Comparison of ENCODE assay signal across 9 cellular contexts in genomic region chr11:12079726-12080556, GRCh38. TPM values are rescaled to one million over a fixed set of nuclear protein-coding genes. Genes with fewer than 3 reads are reported as not detected.
DNase-seq lines count a peak whose midpoint lies in the region; ATAC-seq and TF ChIP-seq lines count a peak whose summit lies in the region.
"Had no signal": no experiment of that assay in that cellular context is flagged by ENCODE, and none has a peak within 500 bp of the region (broad histone marks: within the 10 kb centered on the region; RNA-seq: fewer than 3 reads in every experiment).

No MANE protein-coding gene starts in this region.

- peaks cover 10 to 37% of the 10 kb centered on the region in 2 experiments; a peak in 3 of 4 replicates for H3K79me1 ChIP-seq in IMR-90 (ENCODE audit: low read depth in 1 of 2, low read length in 2 of 2)

- H2BK5ac ChIP-seq in IMR-90 (ENCODE audit: low read depth, low read length, poor library complexity, severe bottlenecking) = peak overlapping the region; percentile 97

- H3K36me3 ChIP-seq in IMR-90 (ENCODE audit: control insufficient read depth, insufficient read depth, low read length) = no peaks in the 10 kb centered on the region
- no peaks in the 10 kb centered on the region for H3K36me3 ChIP-seq in upper lobe of left lung

- peak overlapping the region; percentile 40 to 95; a peak in 3 of 4 replicates for H4K8ac ChIP-seq in IMR-90 (ENCODE audit: low read depth in 2 of 2, low read length in 2 of 2)

- H3K4me3 ChIP-seq in IMR-90 (ENCODE audit: insufficient read depth, low read depth, low read length) (no peak overlapping the region), lower leg skin (ENCODE audit: low read depth, poor library complexity, severe bottlenecking) (no peak overlapping the region), upper lobe of left lung (no peak overlapping the region)

- peak overlapping the region; percentile 73 for H3K9ac ChIP-seq in IMR-90 (ENCODE audit: low read depth, low read length)

- H2AK9ac ChIP-seq in IMR-90 (replicated peaks; ENCODE audit: low read depth, low read length, poor library complexity) = peak overlapping the region; percentile 34

- H4K91ac ChIP-seq in IMR-90 (ENCODE audit: insufficient read depth, low read depth, low read length) = peak overlapping the region; percentile 96

- H3K9me3 ChIP-seq in IMR-90 (ENCODE audit: control insufficient read depth, insufficient read depth, low read length) = no peaks in the 10 kb centered on the region
- H3K9me3 ChIP-seq in upper lobe of left lung = no peaks in the 10 kb centered on the region

- H3K9me1 ChIP-seq in IMR-90 (ENCODE audit: insufficient read depth, low read length) = peaks cover 18% of the 10 kb centered on the region

- peak overlapping the region; percentile 50 for H4K5ac ChIP-seq in IMR-90 (ENCODE audit: low read depth, low read length)

- H3K9me3 Mint-ChIP-seq in chondrocyte (ENCODE audit: low read depth) (peaks cover 3% of the 10 kb centered on the region), endothelial cell (ENCODE audit: unreplicated experiment) (no peaks in the 10 kb centered on the region)
- H3K9me3 Mint-ChIP-seq: natural killer cell treated with Interleukin-12 subunit alpha and Interleukin-12 subunit beta and Interleukin-15 and Interleukin-18, amount 100 ng/mL, for 72 hours had no signal

- H3K27ac Mint-ChIP-seq in chondrocyte (ENCODE audit: unreplicated experiment) (peak overlapping the region; percentile 95), endothelial cell (ENCODE audit: unreplicated experiment) (no peak overlapping the region)
- H3K27ac Mint-ChIP-seq: natural killer cell treated with Interleukin-12 subunit alpha and Interleukin-12 subunit beta and Interleukin-15 and Interleukin-18, amount 100 ng/mL, for 72 hours had no signal

- TF ChIP-seq POLR2A in IMR-90 (IDR thresholded peaks at IDR 0.05; ENCODE audit: low read depth, low read length) (peak; percentile 91), lower leg skin (IDR thresholded peaks at IDR 0.05) (no peak), upper lobe of left lung (IDR thresholded peaks at IDR 0.05) (no peak)

- dilution Hi-C loops in IMR-90 (cut with HindIII; ENCODE audit: low sequenced_read_pairs, unreplicated experiment) = no loop called here

- BruUV-seq in IMR-90 (replicated peaks; lab: Mats Ljungman, UMichigan) = TSS peak; percentile 87

- POLR2A ChIA-PET in IMR-90 (lab: Charles Lee; ENCODE audit: unreplicated experiment) = interaction anchor here (0.7 kb wide), 1 partner anchor 71 kb away, joined by 5 read pairs; no protein-coding TSS in a partner anchor

- no peaks in the 10 kb centered on the region for H4K20me1 ChIP-seq in IMR-90 (ENCODE audit: insufficient read depth, low read length)

- H3K27me3 Mint-ChIP-seq in chondrocyte (ENCODE audit: low read depth) (no peaks in the 10 kb centered on the region), endothelial cell (ENCODE audit: unreplicated experiment) (peaks cover 5% of the 10 kb centered on the region)

- intact Hi-C loops in IMR-90 (cut with micrococcal nuclease) (loop anchor here (10.0 kb wide), 1 partner anchor 155 kb away; no protein-coding TSS in a partner anchor), lower leg skin (cut with DNase I; ENCODE audit: low total_unique reads) (no loop called here)

- H2BK20ac ChIP-seq in IMR-90 (ENCODE audit: low read depth, low read length) = peak overlapping the region; percentile 97

- H3K36me3 Mint-ChIP-seq in chondrocyte (ENCODE audit: low read depth) = peaks cover 4% of the 10 kb centered on the region
- no peaks in the 10 kb centered on the region for H3K36me3 Mint-ChIP-seq in endothelial cell (ENCODE audit: low read depth, unreplicated experiment)
- H3K36me3 Mint-ChIP-seq: natural killer cell treated with Interleukin-12 subunit alpha and Interleukin-12 subunit beta and Interleukin-15 and Interleukin-18, amount 100 ng/mL, for 72 hours had no signal

- H3K27me3 ChIP-seq in IMR-90 (ENCODE audit: control insufficient read depth, insufficient read depth, low read length) (no peaks in the 10 kb centered on the region), upper lobe of left lung (no peaks in the 10 kb centered on the region)

- peak; percentile 61 for ATAC-seq in IMR-90 (ENCODE audit: low read depth)
- peak; percentile 58 to 69 for ATAC-seq in upper lobe of left lung (ENCODE audit: low FRiP score in 2 of 2)
- no peak for ATAC-seq in GM19035 (IDR thresholded peaks at IDR 0.05; ENCODE audit: unreplicated experiment)
- ATAC-seq: natural killer cell treated with Interleukin-12 subunit alpha and Interleukin-12 subunit beta and Interleukin-15 and Interleukin-18, amount 100 ng/mL, for 72 hours had no signal

- H3K4me3 Mint-ChIP-seq in chondrocyte (ENCODE audit: unreplicated experiment) = peak overlapping the region; percentile 4
- H3K4me3 Mint-ChIP-seq in endothelial cell (ENCODE audit: unreplicated experiment) = no peak overlapping the region
- H3K4me3 Mint-ChIP-seq: natural killer cell treated with Interleukin-12 subunit alpha and Interleukin-12 subunit beta and Interleukin-15 and Interleukin-18, amount 100 ng/mL, for 72 hours had no signal

- H2AK5ac ChIP-seq in IMR-90 (ENCODE audit: low read depth, low read length) = peak overlapping the region; percentile 75

- peak overlapping the region; percentile 93 for H3K56ac ChIP-seq in IMR-90 (ENCODE audit: extremely low read depth, insufficient read depth, low read length)

- TF ChIP-seq RAD21 in IMR-90 (IDR thresholded peaks at IDR 0.05; ENCODE audit: low read length) = no peak

- peak overlapping the region; percentile 99 for H2BK120ac ChIP-seq in IMR-90 (ENCODE audit: low read depth, low read length)

- H3K27ac ChIP-seq in IMR-90 (ENCODE audit: insufficient read depth, low read length) (peak overlapping the region; percentile 89), upper lobe of left lung (peak overlapping the region in 1 of 4 donors; percentile 40)

- H2BK15ac ChIP-seq in IMR-90 (ENCODE audit: low read depth, low read length) = peak overlapping the region; percentile 82; the same call in 2 of the 3 replicates

- H3K4me1 Mint-ChIP-seq in chondrocyte (ENCODE audit: low read depth) = peaks cover 66% of the 10 kb centered on the region
- H3K4me1 Mint-ChIP-seq in endothelial cell (ENCODE audit: unreplicated experiment) = no peaks in the 10 kb centered on the region

- peak overlapping the region; percentile 76 for H2AFZ ChIP-seq in IMR-90 (replicated peaks; ENCODE audit: low read length, poor library complexity)

- in situ Hi-C loops in IMR-90 (cut with MboI; ENCODE audit: low sequenced_read_pairs) = no loop called here
- in situ Hi-C loops in GM13977 (cut with MboI; ENCODE audit: low pct_unique_long_range_greater_than_20kb, low sequenced_read_pairs, unreplicated experiment) = no loop called here

- H3K4me1 ChIP-seq in IMR-90 (ENCODE audit: control insufficient read depth, insufficient read depth, low read length) (peaks cover 23% of the 10 kb centered on the region), upper lobe of left lung (peaks cover 0 to 15% (median 13%) of the 10 kb centered on the region in 4 donors)

- peak; percentile 99 for DNase-seq in IMR-90
- DNase-seq in chondrocyte (ENCODE audit: low spot score) = no peak
- peak; percentile 73 to 93 for DNase-seq in lower leg skin (ENCODE audit: low spot score in 2 of 2)
- DNase-seq in upper lobe of left lung = peak in 1 of 2 donors; percentile 70
- no peak for DNase-seq in endothelial cell (ENCODE audit: low spot score)
- no peak for DNase-seq in activated T-cell treated with anti-CD3 and anti-CD28 coated beads, Interleukin-2, amount 50 U/mL, for 1 hour
- DNase-seq in GM13977 (ENCODE audit: low spot score) = no peak

- TF ChIP-seq CTCF in IMR-90 (conservative IDR thresholded peaks at IDR 0.05; ENCODE audit: low read depth, low read length) = no peak
- no peak for TF ChIP-seq CTCF in chondrocyte (IDR thresholded peaks at IDR 0.05)
- TF ChIP-seq CTCF in lower leg skin (IDR thresholded peaks at IDR 0.05) = no peak
- TF ChIP-seq CTCF in upper lobe of left lung (IDR thresholded peaks at IDR 0.05) = no peak
- no peak for TF ChIP-seq CTCF in endothelial cell (IDR thresholded peaks at IDR 0.05; ENCODE audit: unreplicated experiment)
- no peak for TF ChIP-seq CTCF in GM13977 (IDR thresholded peaks at IDR 0.05; ENCODE audit: extremely low read depth, insufficient read depth, missing control alignments)

- peak overlapping the region; percentile 68 for H3K4me2 ChIP-seq in IMR-90 (ENCODE audit: low read depth, low read length)

- peak overlapping the region; percentile 82 for H3K18ac ChIP-seq in IMR-90 (ENCODE audit: low read depth, low read length)

- peak in 2 of 4 donors; percentile 21 to 59 for TF ChIP-seq EP300 in upper lobe of left lung (IDR thresholded peaks at IDR 0.05)

- peak overlapping the region; percentile 94 for H3K4ac ChIP-seq in IMR-90 (ENCODE audit: low read depth, low read length)

- H3K23ac ChIP-seq in IMR-90 (ENCODE audit: low read depth, low read length) = peak overlapping the region; percentile 56; the same call in 1 of the 2 replicates

- H3K14ac ChIP-seq in IMR-90 (replicated peaks; ENCODE audit: low read depth, low read length) = peak overlapping the region; percentile 85

- CTCF ChIA-PET in IMR-90 (lab: Yijun Ruan, JAX) = no interaction called here

- 0% methylated on average over 1 of the region's 13 CpGs; no CpG with 5 or more reads in 1 of the 2 experiments for WGBS in IMR-90 (ENCODE audit: extremely low coverage in 2 of 2, insufficient read length in 1 of 2), 2 experiments
- 28 to 35% methylated on average over 13 of the region's 13 CpGs for WGBS in lower leg skin, 2 donors
- WGBS in upper lobe of left lung, 2 donors = 65 to 70% methylated on average over 13 of the region's 13 CpGs

TF ChIP-seq in IMR-90, 13 proteins besides CTCF, POLR2A, EP300 and RAD21 (continues in another document):
- TF ChIP-seq RCOR1 (IDR thresholded peaks at IDR 0.05; ENCODE audit: insufficient replicate concordance, low read length) (no peak), MAZ (IDR thresholded peaks at IDR 0.05; ENCODE audit: borderline replicate concordance, low read depth, low read length) (peak; percentile 79; the same call in 1 of the 2 replicates), RFX5 (IDR thresholded peaks at IDR 0.05; ENCODE audit: low read depth, low read length) (peak; percentile 60; the same call in 1 of the 2 replicates), CEBPB (IDR thresholded peaks at IDR 0.05; ENCODE audit: low read depth, low read length) (peak; percentile 72; the same call in 1 of the 2 replicates), CHD1 (IDR thresholded peaks at IDR 0.05; ENCODE audit: low read depth, low read length) (no peak), BHLHE40 (IDR thresholded peaks at IDR 0.05; ENCODE audit: low read depth, low read length) (peak; percentile 48; the same call in 1 of the 2 replicates), SMC3 (IDR thresholded peaks at IDR 0.05; ENCODE audit: low read depth, low read length) (peak; percentile 1; the same call in 1 of the 2 replicates)

RNA-seq across cellular contexts. Expression of gene MICAL2, which starts 30.4 kb away (rescaled TPM):
- total RNA-seq in IMR-90 (2012; rRNA removed) = 285 and 336 TPM in 2 replicates
- polyA plus RNA-seq in IMR-90 (2012; rRNA removed) = 141 and 170 TPM in 2 replicates
- polyA plus RNA-seq in IMR-90 (2012; cell fraction: cytosol; rRNA removed) = 63.9 and 84.9 TPM in 2 replicates
- polyA plus RNA-seq in IMR-90 (2012; cell fraction: nucleus; rRNA removed; ENCODE audit: low replicate concordance) = 109 and 162 TPM in 2 replicates
- total RNA-seq in chondrocyte = 296 to 393 TPM (median 372 TPM) in 3 replicates
- 100 to 1,000 TPM; 117 to 238 (median 145) TPM for total RNA-seq in lower leg skin
- 100 to 1,000 TPM; 138 to 327 (median 175) TPM for total RNA-seq in upper lobe of left lung
- 21.7 TPM for total RNA-seq in endothelial cell (ENCODE audit: unreplicated experiment)

Comparison
In these comparisons a context has a peak if more than half of its experiments do, and no peak if none do; other contexts are left out.
1. DNase-seq: peak in IMR-90 (single experiment) and lower leg skin (2 of 2); none in chondrocyte (single experiment), endothelial cell (single experiment), activated T-cell treated with anti-CD3 and anti-CD28 coated beads, Interleukin-2, amount 50 U/mL, for 1 hour (single experiment) and GM13977 (single experiment).